8 cellular contexts compared by ENCODE assay signal in genomic region chr17:10875984-10876555, GRCh38. TPM values are rescaled to one million over a fixed set of nuclear protein-coding genes. Genes with fewer than 3 reads are reported as not detected.
DNase-seq lines count a peak whose midpoint lies in the region; ATAC-seq and TF ChIP-seq lines count a peak whose summit lies in the region.

No MANE protein-coding gene starts in this region.

- H3K4me1 ChIP-seq in adipocyte (ENCODE audit: control insufficient read depth, insufficient read depth, low read length), result no peaks in the 10 kb centered on the region
- H3K4me1 ChIP-seq in hepatocyte (ENCODE audit: insufficient read depth), result no peaks in the 10 kb centered on the region
- H3K4me1 ChIP-seq in spleen, result no peaks in the 10 kb centered on the region

- H3K79me2 ChIP-seq in hepatocyte, result no peaks in the 10 kb centered on the region

- H3K27me3 ChIP-seq in adipocyte (replicated peaks; ENCODE audit: control insufficient read depth, insufficient read depth, low read length), result peaks cover 43% of the 10 kb centered on the region
- peaks cover 3% of the 10 kb centered on the region for H3K27me3 ChIP-seq in hepatocyte
- peaks cover 0 to 32% (median 0%) of the 10 kb centered on the region in 7 donors for H3K27me3 ChIP-seq in spleen (replicated peaks in 1 of 7)

- H4K20me1 ChIP-seq in hepatocyte (ENCODE audit: insufficient read depth, poor library complexity, severe bottlenecking), result no peaks in the 10 kb centered on the region

- no peak overlapping the region for H2AFZ ChIP-seq in hepatocyte

- no peaks in the 10 kb centered on the region for H3K9me2 ChIP-seq in hepatocyte (replicated peaks; ENCODE audit: insufficient read depth)

- H3K27ac ChIP-seq in hepatocyte (no peak overlapping the region), spleen (no peak overlapping the region)

- 10% methylated on average over 7 of the region's 7 CpGs for WGBS in hepatocyte (ENCODE audit: low lambda C conversion rate, missing lambda C conversion rate)
- WGBS in spleen, 5 donors, result 3 to 11% (median 9%) methylated on average over 7 of the region's 7 CpGs

- no peak for ATAC-seq in GM19395 (IDR thresholded peaks at IDR 0.05; ENCODE audit: unreplicated experiment)

- H3K4me3 ChIP-seq in adipocyte (ENCODE audit: low read length) (no peak overlapping the region), hepatocyte (no peak overlapping the region), spleen (no peak overlapping the region)

- intact Hi-C loops in spleen (cut with DNase I; ENCODE audit: low total_unique reads), result loop anchor here (5.0 kb wide), 2 partner anchors 1061 to 1106 kb away; no protein-coding TSS in a partner anchor

- H3K9me3 ChIP-seq in adipocyte (ENCODE audit: control insufficient read depth, low read length) (no peaks in the 10 kb centered on the region), hepatocyte (ENCODE audit: low read depth) (no peaks in the 10 kb centered on the region), spleen (no peaks in the 10 kb centered on the region)

- TF ChIP-seq CTCF in hepatocyte (IDR thresholded peaks at IDR 0.05; ENCODE audit: poor library complexity) (peak; percentile 87), spleen (IDR thresholded peaks at IDR 0.05 in 8 of 11, conservative IDR thresholded peaks at IDR 0.05 in 3 of 11) (peak in 9 of 11 experiments; percentile 14 to 65 (median 54))

- TF ChIP-seq POLR2A in spleen (IDR thresholded peaks at IDR 0.05), result no peak

- H3K36me3 ChIP-seq in adipocyte (ENCODE audit: control insufficient read depth, insufficient read depth, low read length, severe bottlenecking) (no peaks in the 10 kb centered on the region), hepatocyte (replicated peaks; ENCODE audit: insufficient read depth, low read depth) (no peaks in the 10 kb centered on the region), spleen (no peaks in the 10 kb centered on the region)

- DNase-seq in 8988T (peak; percentile 40), GM03348 (ENCODE audit: low spot score) (peak; percentile 67), NCI-H1930 (lab: John Stamatoyannopoulos, UW) (peak; percentile 1 to 23), adipocyte (ENCODE audit: low read depth) (peak; percentile 48), hepatocyte (ENCODE audit: low spot score) (peak; percentile 69), spleen (no peak), SKM-1 (lab: John Stamatoyannopoulos, UW; ENCODE audit: unreplicated experiment) (no peak)

- no peak overlapping the region for H3K4me2 ChIP-seq in hepatocyte

- no peak overlapping the region for H3K9ac ChIP-seq in adipocyte (ENCODE audit: low read length)

RNA-seq across cellular contexts. Expression of gene PIRT, which starts 38.2 kb away (rescaled TPM):
- total RNA-seq in hepatocyte, result not detected in 2 replicates
- not detected in 2 replicates for polyA plus RNA-seq in hepatocyte
- total RNA-seq in spleen, result not detected
- under 1 TPM in 1 of 3 donors, not detected in 2; 0.02 TPM for polyA plus RNA-seq in spleen

Comparison
In these comparisons a context has a peak if more than half of its experiments do, and no peak if none do; other contexts are left out.
1. DNase-seq: peak in 8988T (single experiment), GM03348 (single experiment), NCI-H1930 (2 of 2), adipocyte (single experiment) and hepatocyte (single experiment); none in spleen (single experiment) and SKM-1 (single experiment).